9 cellular contexts compared by ENCODE assay signal in the genomic region with DNA sequence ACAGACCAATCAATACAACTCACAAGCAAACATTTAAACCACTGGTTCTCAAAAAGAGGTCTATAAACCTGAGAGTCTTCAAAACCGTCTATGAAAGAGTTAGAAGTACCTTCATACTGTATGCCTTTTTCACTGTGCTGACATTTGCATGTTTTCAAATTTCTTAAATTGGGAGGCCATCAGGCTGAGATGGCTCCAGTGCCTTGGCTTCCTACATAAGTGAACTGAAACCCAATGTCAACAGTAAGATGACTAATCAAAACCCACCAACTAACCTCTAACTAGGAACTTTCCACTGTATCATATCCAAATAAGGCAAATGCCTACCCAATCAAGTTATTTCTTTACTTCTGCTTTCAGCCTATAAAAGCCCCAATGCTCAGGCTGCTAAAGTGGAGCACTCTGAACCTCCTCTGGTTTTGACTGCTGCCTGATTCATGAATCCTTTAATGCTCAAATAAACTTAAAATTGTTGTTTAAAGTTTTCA. TPM values are rescaled to one million over a fixed set of nuclear protein-coding genes. Genes with fewer than 3 reads are reported as not detected.
DNase-seq lines count a peak whose midpoint lies in the region; ATAC-seq and TF ChIP-seq lines count a peak whose summit lies in the region.
"Had no signal": no experiment of that assay in that cellular context is flagged by ENCODE, and none has a peak within 500 bp of the region (broad histone marks: within the 10 kb centered on the region; RNA-seq: fewer than 3 reads in every experiment).

No MANE protein-coding gene starts in this region.

- peaks cover 40% of the 10 kb centered on the region for H3K4me1 Mint-ChIP-seq in chondrocyte (ENCODE audit: low read depth)

- no peak overlapping the region for H3K9ac ChIP-seq in KMS-11

- no peak overlapping the region for H3K4me3 ChIP-seq in KMS-11 (IDR thresholded peaks at IDR 0.05; ENCODE audit: insufficient read depth, low read depth, low read length)

- H3K27me3 Mint-ChIP-seq in chondrocyte (ENCODE audit: low read depth) = no peaks in the 10 kb centered on the region

- H3K4me2 ChIP-seq in KMS-11 = peak overlapping the region; percentile 31

- H4K20me1 ChIP-seq in KMS-11 (ENCODE audit: insufficient read depth) = no peaks in the 10 kb centered on the region

- TF ChIP-seq CTCF in KMS-11 (conservative IDR thresholded peaks at IDR 0.05; ENCODE audit: low read depth, low read length) (no peak), chondrocyte (IDR thresholded peaks at IDR 0.05) (no peak)

- no peak overlapping the region for H3K27ac Mint-ChIP-seq in chondrocyte (ENCODE audit: unreplicated experiment)

- H3K27me3 ChIP-seq in KMS-11 (ENCODE audit: insufficient read depth, low read depth) = no peaks in the 10 kb centered on the region

- peak; percentile 20 for DNase-seq in EL
- peak; percentile 21 for DNase-seq in astrocyte of the hippocampus (ENCODE audit: low read depth, low spot score)
- no peak for DNase-seq in chondrocyte (ENCODE audit: low spot score)
- DNase-seq in NCI-H2227 (lab: John Stamatoyannopoulos, UW; ENCODE audit: unreplicated experiment) = no peak
- DNase-seq in left lobe of liver (ENCODE audit: low spot score) = no peak
- DNase-seq in NCI-H2029 treated with DMSO at 0.1 percent for 48 hours (lab: John Stamatoyannopoulos, UW) = no peak
- DNase-seq: NCI-H510A treated with DMSO at 0.1 percent for 48 hours had no signal

- peak overlapping the region; percentile 29; the same call in 1 of the 2 replicates for H3K27ac ChIP-seq in KMS-11

- H2AFZ ChIP-seq in KMS-11 (ENCODE audit: low read depth) = no peak overlapping the region

- H3K36me3 ChIP-seq in KMS-11 (ENCODE audit: insufficient read depth) = no peaks in the 10 kb centered on the region

- ATAC-seq in GM21381 (IDR thresholded peaks at IDR 0.05; ENCODE audit: unreplicated experiment) (peak; percentile 56), left lobe of liver (no peak)

- peaks cover 42% of the 10 kb centered on the region for H3K4me1 ChIP-seq in KMS-11 (ENCODE audit: low read depth, poor library complexity, severe bottlenecking)

- peaks cover 17% of the 10 kb centered on the region for H3K36me3 Mint-ChIP-seq in chondrocyte (ENCODE audit: low read depth)

- H3K4me3 Mint-ChIP-seq in chondrocyte (ENCODE audit: unreplicated experiment) = no peak overlapping the region

- H3K9me3 Mint-ChIP-seq in chondrocyte (ENCODE audit: low read depth) = peaks cover 12% of the 10 kb centered on the region

- H3K79me2 ChIP-seq in KMS-11 (ENCODE audit: insufficient read depth, low read depth) = no peaks in the 10 kb centered on the region

RNA-seq across cellular contexts. Expression of gene FAM13B, which starts 35.1 kb away (rescaled TPM):
- total RNA-seq in chondrocyte (35.9 to 43.6 TPM (median 43.0 TPM) in 3 replicates), left lobe of liver (8.0 TPM)

Comparison
In these comparisons a context has a peak if more than half of its experiments do, and no peak if none do; other contexts are left out.
1. DNase-seq: peak in EL (single experiment) and astrocyte of the hippocampus (single experiment); none in chondrocyte (single experiment), NCI-H2227 (single experiment), left lobe of liver (single experiment) and NCI-H2029 treated with DMSO at 0.1 percent for 48 hours (single experiment).